ENCODE assay signal across 13 cellular contexts in the genomic region with DNA sequence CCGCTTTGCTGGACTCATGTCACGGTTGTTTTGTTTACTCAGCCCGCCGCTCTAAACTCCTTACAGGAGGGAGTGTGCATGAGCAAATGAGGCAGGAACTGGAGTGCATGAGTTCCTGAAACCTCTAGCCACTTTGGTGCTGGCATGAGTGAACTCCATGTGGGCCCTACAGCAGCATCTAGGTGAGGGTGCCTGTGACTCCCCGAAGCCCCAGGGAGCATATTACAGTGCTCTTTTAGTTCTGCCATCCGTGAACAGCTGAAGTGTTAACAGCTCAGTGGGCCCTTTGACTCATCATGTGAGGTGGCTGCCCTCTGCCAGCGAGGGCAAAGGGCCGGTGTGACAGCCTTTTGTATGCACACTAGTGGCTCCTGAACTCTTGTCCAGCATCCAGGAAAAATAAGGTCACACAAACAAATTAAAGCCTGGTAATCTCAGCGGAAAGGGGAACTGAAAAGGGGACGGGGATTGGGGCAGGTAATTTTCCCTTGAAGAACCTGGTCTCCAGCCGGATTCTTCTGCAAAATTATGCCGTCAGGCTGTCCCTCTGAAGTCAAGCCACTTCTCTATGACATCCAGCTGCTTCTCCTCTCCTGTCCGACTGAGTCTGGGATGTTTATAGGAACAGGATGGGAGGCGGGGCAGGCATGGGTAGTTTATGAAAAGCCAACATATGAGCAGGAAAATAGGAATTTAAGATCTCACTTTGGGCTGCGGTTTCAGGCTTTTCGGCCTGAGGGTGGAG.
DNase-seq lines count a peak whose midpoint lies in the region; ATAC-seq, FAIRE-seq and TF ChIP-seq lines count a peak whose summit lies in the region.
"Had no signal": no experiment of that assay in that cellular context is flagged by ENCODE, and none has a peak within 500 bp of the region (broad histone marks: within the 10 kb centered on the region; RNA-seq: fewer than 3 reads in every experiment).

No MANE protein-coding gene starts in this region.

- CTCF ChIA-PET in AG04449 (lab: Yijun Ruan, JAX) (no interaction called here), K562 (lab: Yijun Ruan, JAX; ENCODE audit: low intra/inter-chr PET ratio) (no interaction called here)

- TF ChIP-seq RAD21 in K562 (CRISPR knock-in tag; conservative IDR thresholded peaks at IDR 0.05 in 1 of 2, IDR thresholded peaks at IDR 0.05 in 1 of 2): no peak

- H3K4me2 ChIP-seq in K562 (ENCODE audit: insufficient read depth, low read length): no peak overlapping the region; the same call in 1 of the 2 replicates
- H3K4me2 ChIP-seq: BLaER1 treated with 17β-estradiol and CSF1 and Interleukin-3, amounts not matched to agents 10 nM and 100 nM had no signal

- DNase-seq in AG04449 (ENCODE audit: low read depth, low spot score): peak; percentile 12
- DNase-seq in HFFc6: peak; percentile 17
- DNase-seq in K562 (ENCODE audit: extremely low read depth in 1 of 4, low spot score in 3 of 4): peak in 1 of 4 experiments; percentile 6
- peak; percentile 94 for DNase-seq in left lobe of liver (ENCODE audit: low spot score)
- DNase-seq in activated CD4-positive, alpha-beta T cell treated with anti-CD3 and anti-CD28 coated beads, Interleukin-2, amount 50 U/mL, for 48 hours: no peak
- DNase-seq in cortex of kidney (lab: John Stamatoyannopoulos, UW): no peak
- no peak for DNase-seq in effector CD4-positive, alpha-beta T cell
- no peak for DNase-seq in DMS153 (lab: John Stamatoyannopoulos, UW)
- DNase-seq: activated CD4-positive, alpha-beta T cell treated with anti-CD3 and anti-CD28 coated beads, Interleukin-2, amount 50 U/mL, for 1 hour; RPMI8226; stimulated activated CD4-positive, alpha-beta T cell treated with anti-CD3 and anti-CD28 coated beads, Interleukin-12 subunit alpha, Interleukin-12 subunit beta, amount 100 ng/mL, for 4 hours; stimulated activated naive CD8-positive, alpha-beta T cell treated with anti-CD3 and anti-CD28 coated beads, Interleukin-15, Interleukin-2, amounts not matched to agents 100 U/mL and 50 U/mL, for 24 hours had no signal

- TF ChIP-seq CTCF in AG04449 (IDR thresholded peaks at IDR 0.05; ENCODE audit: insufficient read depth, low read length, missing control alignments) (no peak), HFFc6 (IDR thresholded peaks at IDR 0.05) (no peak), K562 (IDR thresholded peaks at IDR 0.05 in 2 of 3, conservative IDR thresholded peaks at IDR 0.05 in 1 of 3; ENCODE audit: insufficient read depth in 2 of 3, low read depth in 1 of 3, low read length in 3 of 3) (no peak)

- no peaks in the 10 kb centered on the region for H3K9me1 ChIP-seq in K562 (ENCODE audit: control insufficient read depth, insufficient read depth, low read length)

- no peaks in the 10 kb centered on the region for H3K27me3 ChIP-seq in K562 (ENCODE audit: control insufficient read depth in 2 of 2, insufficient read depth in 2 of 2, low read length in 2 of 2)
- H3K27me3 ChIP-seq: BLaER1 treated with 17β-estradiol and CSF1 and Interleukin-3, amounts not matched to agents 10 nM and 100 nM had no signal

- H3K4me3 Mint-ChIP-seq in HFFc6: peak overlapping the region; percentile 65

- H3K27ac Mint-ChIP-seq in HFFc6: no peak overlapping the region

- no peaks in the 10 kb centered on the region; a peak in 1 of 5 replicates for H3K4me1 ChIP-seq in K562 (replicated peaks in 1 of 2; ENCODE audit: control insufficient read depth in 2 of 2, insufficient read depth in 2 of 2, low read length in 2 of 2)
- H3K4me1 ChIP-seq: BLaER1 treated with 17β-estradiol and CSF1 and Interleukin-3, amounts not matched to agents 10 nM and 100 nM had no signal

- TF ChIP-seq POLR2A in K562 (conservative IDR thresholded peaks at IDR 0.05): no peak

- H3K27me3 Mint-ChIP-seq in HFFc6 (ENCODE audit: insufficient read depth): peaks cover 3% of the 10 kb centered on the region

- intact Hi-C loops in K562 (cut with micrococcal nuclease): no loop called here

- ATAC-seq in K562 (peak; percentile 40), left lobe of liver (peak; percentile 92)
- ATAC-seq: stimulated activated naive CD8-positive, alpha-beta T cell treated with anti-CD3 and anti-CD28 coated beads, Interleukin-15, Interleukin-2, amounts not matched to agents 100 U/mL and 50 U/mL, for 24 hours had no signal

- H3K79me2 ChIP-seq in K562 (ENCODE audit: control insufficient read depth, insufficient read depth, low read length): no peaks in the 10 kb centered on the region

- no peak overlapping the region for H3K4me3 ChIP-seq in AG04449 (ENCODE audit: low read depth, low read length)
- H3K4me3 ChIP-seq in K562: no peak overlapping the region
- H3K4me3 ChIP-seq: BLaER1 treated with 17β-estradiol and CSF1 and Interleukin-3, amounts not matched to agents 10 nM and 100 nM had no signal

- H3K9ac ChIP-seq in K562 (ENCODE audit: insufficient read depth in 1 of 2, low read depth in 2 of 2, low read length in 2 of 2): no peak overlapping the region
- H3K9ac ChIP-seq: BLaER1 treated with 17β-estradiol and CSF1 and Interleukin-3, amounts not matched to agents 10 nM and 100 nM had no signal

- no peak for TF ChIP-seq EP300 in K562 (IDR thresholded peaks at IDR 0.05; ENCODE audit: low read length)

- POLR2A ChIA-PET in AG04449 (lab: Yijun Ruan, JAX) (no interaction called here), K562 (lab: Yijun Ruan, JAX) (interaction anchor here (1.2 kb wide), 1 partner anchor 9 kb away, joined by 3 read pairs; no protein-coding TSS in a partner anchor)

- WGBS in K562 (ENCODE audit: insufficient coverage, low coverage, missing lambda C conversion rate): 3% methylated on average over 16 of the region's 16 CpGs

- H3K36me3 ChIP-seq in K562 (ENCODE audit: control insufficient read depth, insufficient read depth, low read length): no peaks in the 10 kb centered on the region
- H3K36me3 ChIP-seq: BLaER1 treated with 17β-estradiol and CSF1 and Interleukin-3, amounts not matched to agents 10 nM and 100 nM had no signal

- H3K9me3 ChIP-seq in K562 (replicated peaks; ENCODE audit: control insufficient read depth, insufficient read depth, low read depth, low read length): no peaks in the 10 kb centered on the region
- H3K9me3 ChIP-seq: BLaER1 treated with 17β-estradiol and CSF1 and Interleukin-3, amounts not matched to agents 10 nM and 100 nM had no signal

- H3K9me3 Mint-ChIP-seq in HFFc6: no peaks in the 10 kb centered on the region

- peaks cover 16% of the 10 kb centered on the region for H3K4me1 Mint-ChIP-seq in HFFc6 (ENCODE audit: low read depth)

- H3K36me3 Mint-ChIP-seq in HFFc6 (ENCODE audit: low read depth): no peaks in the 10 kb centered on the region

- no peak overlapping the region for H3K27ac ChIP-seq in K562 (ENCODE audit: extremely low read depth, low read depth, low read length)
- H3K27ac ChIP-seq: BLaER1 treated with 17β-estradiol and CSF1 and Interleukin-3, amounts not matched to agents 10 nM and 100 nM had no signal

- no TSS peak for BruUV-seq in K562 (replicated peaks; lab: Mats Ljungman, UMichigan)

- H2AFZ ChIP-seq in K562 (ENCODE audit: low read depth, low read length): peak overlapping the region; percentile 51

- H4K20me1 ChIP-seq in K562 (replicated peaks; ENCODE audit: control insufficient read depth, insufficient read depth, low read length): no peaks in the 10 kb centered on the region
- H4K20me1 ChIP-seq: BLaER1 treated with 17β-estradiol and CSF1 and Interleukin-3, amounts not matched to agents 10 nM and 100 nM had no signal

- no peak for FAIRE-seq in K562 (lab: Jason Lieb, UNC)

- in situ Hi-C loops in K562 (cut with MboI): no loop called here

TF ChIP-seq in K562, 482 proteins besides CTCF, POLR2A, EP300 and RAD21 (continues in another document):
- TF ChIP-seq ZKSCAN3 (CRISPR knock-in tag; IDR thresholded peaks at IDR 0.05): no peak
- TF ChIP-seq PCBP1 (IDR thresholded peaks at IDR 0.05; ENCODE audit: low read depth, low read length, poor library complexity, severe bottlenecking): no peak
- no peak for TF ChIP-seq ESRRA (IDR thresholded peaks at IDR 0.05; ENCODE audit: borderline replicate concordance, low read depth)
- TF ChIP-seq, protein P1, sequence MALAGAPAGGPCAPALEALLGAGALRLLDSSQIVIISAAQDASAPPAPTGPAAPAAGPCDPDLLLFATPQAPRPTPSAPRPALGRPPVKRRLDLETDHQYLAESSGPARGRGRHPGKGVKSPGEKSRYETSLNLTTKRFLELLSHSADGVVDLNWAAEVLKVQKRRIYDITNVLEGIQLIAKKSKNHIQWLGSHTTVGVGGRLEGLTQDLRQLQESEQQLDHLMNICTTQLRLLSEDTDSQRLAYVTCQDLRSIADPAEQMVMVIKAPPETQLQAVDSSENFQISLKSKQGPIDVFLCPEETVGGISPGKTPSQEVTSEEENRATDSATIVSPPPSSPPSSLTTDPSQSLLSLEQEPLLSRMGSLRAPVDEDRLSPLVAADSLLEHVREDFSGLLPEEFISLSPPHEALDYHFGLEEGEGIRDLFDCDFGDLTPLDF (CRISPR knock-in tag; IDR thresholded peaks at IDR 0.05): no peak
- TF ChIP-seq HMG20A (CRISPR knock-in tag; conservative IDR thresholded peaks at IDR 0.05): no peak
- no peak for TF ChIP-seq PHF21A (IDR thresholded peaks at IDR 0.05; ENCODE audit: borderline replicate concordance, low read depth)
- TF ChIP-seq MBD2 (IDR thresholded peaks at IDR 0.05; ENCODE audit: borderline replicate concordance, low read depth): no peak
- TF ChIP-seq GTF2F1 (IDR thresholded peaks at IDR 0.05; ENCODE audit: low read depth, low read length): no peak
- no peak for TF ChIP-seq MTA2 (IDR thresholded peaks at IDR 0.05; ENCODE audit: low read depth)
- TF ChIP-seq KAT8 (IDR thresholded peaks at IDR 0.05; ENCODE audit: low read depth): no peak
- no peak for TF ChIP-seq ZNF699 (CRISPR knock-in tag; IDR thresholded peaks at IDR 0.05; ENCODE audit: insufficient replicate concordance)
- TF ChIP-seq SIRT6 (IDR thresholded peaks at IDR 0.05; ENCODE audit: low read depth, low read length): no peak
- TF ChIP-seq TCF7 (IDR thresholded peaks at IDR 0.05; ENCODE audit: borderline replicate concordance): no peak

Comparison
In these comparisons a context has a peak if more than half of its experiments do, and no peak if none do; other contexts are left out.
1. DNase-seq: peak in AG04449 (single experiment), HFFc6 (single experiment) and left lobe of liver (single experiment); none in activated CD4-positive, alpha-beta T cell treated with anti-CD3 and anti-CD28 coated beads, Interleukin-2, amount 50 U/mL, for 48 hours (0 of 2), cortex of kidney (single experiment), effector CD4-positive, alpha-beta T cell (single experiment) and DMS153 (single experiment).